16 cellular contexts compared by ENCODE assay signal in genomic region chr6:164114656-164115055, GRCh38.
"Had no signal": no experiment of that assay in that cellular context is flagged by ENCODE, and none has a peak within 500 bp of the region (broad histone marks: within the 10 kb centered on the region; RNA-seq: fewer than 3 reads in every experiment).

No MANE protein-coding gene starts in this region.

- DNase-seq: colonic mucosa; effector CD8-positive, alpha-beta T cell; endodermal cell; foreskin fibroblast; gastrocnemius medialis; heart left ventricle; kidney; mesenchymal stem cell; naive thymus-derived CD8-positive, alpha-beta T cell; nephron progenitor cell; stimulated activated CD4-positive, alpha-beta T cell treated with anti-CD3 and anti-CD28 coated beads, Interleukin-2, amount 100 ng/mL, for 24 hours; stimulated activated CD4-positive, alpha-beta T cell treated with anti-CD3 and anti-CD28 coated beads, Interleukin-4, amount 100 ng/mL, for 24 hours; stimulated activated naive CD4-positive, alpha-beta T cell treated with Interleukin-2 at 50 U/mL for 16 hours; stomach; tibial artery; uterus had no signal

- FAIRE-seq: kidney had no signal
